24 cellular contexts compared by ENCODE assay signal in genomic region chr3:46768061-46768460, GRCh38.
"Had no signal": no experiment of that assay in that cellular context is flagged by ENCODE, and none has a peak within 500 bp of the region (broad histone marks: within the 10 kb centered on the region; RNA-seq: fewer than 3 reads in every experiment).

No MANE protein-coding gene starts in this region.

- H3K27ac ChIP-seq: stomach, suprapubic skin, testis, thoracic aorta, thyroid gland, tibial artery, tibial nerve, transverse colon, upper lobe of left lung, upper lobe of right lung, uterus, vagina had no signal

- DNase-seq: stimulated activated CD4-positive, alpha-beta T cell treated with anti-CD3 and anti-CD28 coated beads, Interleukin-2, amount 100 ng/mL, for 48 hours; stimulated activated CD4-positive, alpha-beta T cell treated with anti-CD3 and anti-CD28 coated beads, Interleukin-4, amount 100 ng/mL, for 1 hour; stimulated activated CD4-positive, alpha-beta T cell treated with anti-CD3 and anti-CD28 coated beads, Interleukin-4, amount 100 ng/mL, for 24 hours; stimulated activated CD4-positive, alpha-beta T cell treated with anti-CD3 and anti-CD28 coated beads, Interleukin-4, amount 100 ng/mL, for 4 hours; stimulated activated CD8-positive, alpha-beta memory T cell treated with anti-CD3 and anti-CD28 coated beads, Interleukin-4, amount 100 ng/mL, for 48 hours; stimulated activated naive B cell treated with anti-CD40 and anti-IgM and Interleukin-4, amounts not matched to agents 10 μg/mL and 1 μg/mL and 100 μg/mL, for 72 hours; stimulated activated naive CD4-positive, alpha-beta T cell; stimulated activated naive CD4-positive, alpha-beta T cell treated with Interleukin-2 at 50 U/mL for 16 hours; stimulated activated naive CD8-positive, alpha-beta T cell treated with anti-CD3 and anti-CD28 coated beads, Interleukin-15, amount 100 ng/mL, for 72 hours; stimulated activated naive CD8-positive, alpha-beta T cell treated with anti-CD3 and anti-CD28 coated beads, Interleukin-15, Interleukin-2, amounts not matched to agents 100 U/mL and 50 U/mL, for 24 hours; stomach; substantia nigra; testis; thyroid gland; tibial artery; transverse colon; trophoblast cell; upper lobe of left lung; upper lobe of right lung; uterus had no signal

- H3K36me3 ChIP-seq: stomach, suprapubic skin, thoracic aorta, thyroid gland, tibial nerve, transverse colon, upper lobe of left lung, upper lobe of right lung, uterus, vagina had no signal

- H3K4me3 ChIP-seq: stomach, suprapubic skin, testis, thoracic aorta, thyroid gland, tibial artery, tibial nerve, transverse colon, upper lobe of left lung, upper lobe of right lung, uterus, vagina had no signal

- H3K4me1 ChIP-seq: stomach, suprapubic skin, testis, thyroid gland, tibial artery, tibial nerve, transverse colon, upper lobe of left lung, upper lobe of right lung, uterus, vagina had no signal

- H3K9me3 ChIP-seq: testis, thyroid gland had no signal
